Comparison of ENCODE assay signal across 1 cellular context in genomic region chr11:5674391-5674790, GRCh38.
TF ChIP-seq lines count a peak whose summit lies in the region.

No MANE protein-coding gene starts in this region.

TF ChIP-seq in GM12878, 131 proteins besides CTCF, POLR2A, EP300 and RAD21:
- TF ChIP-seq WRNIP1 (IDR thresholded peaks at IDR 0.05; ENCODE audit: borderline replicate concordance, low read depth, low read length) (no peak), PAX5 (IDR thresholded peaks at IDR 0.05; ENCODE audit: borderline replicate concordance, low read depth, low read length) (no peak), ATF3 (IDR thresholded peaks at IDR 0.05; ENCODE audit: borderline replicate concordance, extremely low read depth, low read depth, low read length) (no peak), GABPA (IDR thresholded peaks at IDR 0.05; ENCODE audit: low read depth) (no peak), KLF5 (IDR thresholded peaks at IDR 0.05; ENCODE audit: partially characterized antibody) (no peak), CBX5 (IDR thresholded peaks at IDR 0.05; ENCODE audit: low read depth) (no peak)
- TF ChIP-seq, protein P1, sequence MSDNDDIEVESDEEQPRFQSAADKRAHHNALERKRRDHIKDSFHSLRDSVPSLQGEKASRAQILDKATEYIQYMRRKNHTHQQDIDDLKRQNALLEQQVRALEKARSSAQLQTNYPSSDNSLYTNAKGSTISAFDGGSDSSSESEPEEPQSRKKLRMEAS (IDR thresholded peaks at IDR 0.05; ENCODE audit: low read depth, low read length) = no peak
